In genomic region chr12:3803865-3804472, GRCh38 we compare ENCODE assay signal across 8 cellular contexts.
DNase-seq lines count a peak whose midpoint lies in the region; ATAC-seq and TF ChIP-seq lines count a peak whose summit lies in the region.

No MANE protein-coding gene starts in this region.

- H3K36me3 ChIP-seq in neutrophil, result peaks cover 26% of the 10 kb centered on the region

- no peak for ATAC-seq in HG03565 (IDR thresholded peaks at IDR 0.05; ENCODE audit: unreplicated experiment)

- no peak overlapping the region for H3K4me3 ChIP-seq in neutrophil (ENCODE audit: low read depth in 1 of 2, low read length in 1 of 2)

- peak; percentile 79 for DNase-seq in ELR (ENCODE audit: low read depth)
- peak; percentile 78 for DNase-seq in RKO (ENCODE audit: low spot score)
- DNase-seq in activated T-cell treated with anti-CD3 and anti-CD28 coated beads, Interleukin-2, amount 50 U/mL, for 48 hours, result peak; percentile 67 to 79
- peak; percentile 72 for DNase-seq in fibroblast of the conjunctiva (ENCODE audit: low read depth)
- DNase-seq in stromal cell of bone marrow (ENCODE audit: low read depth), result peak; percentile 50

- no peaks in the 10 kb centered on the region for H3K27me3 ChIP-seq in neutrophil

- H3K27ac ChIP-seq in neutrophil, result no peak overlapping the region

- peak; percentile 92 for TF ChIP-seq CTCF in LNCAP (IDR thresholded peaks at IDR 0.05)
- peak; percentile 72 for TF ChIP-seq CTCF in neutrophil (IDR thresholded peaks at IDR 0.05)

- H3K9me3 ChIP-seq in neutrophil, result no peaks in the 10 kb centered on the region

- H3K4me1 ChIP-seq in neutrophil (ENCODE audit: control insufficient read depth in 1 of 2, insufficient read depth in 1 of 2, low read depth in 1 of 2, low read length in 1 of 2), result no peaks in the 10 kb centered on the region
